Comparison of ENCODE assay signal across 17 cellular contexts in the genomic region with DNA sequence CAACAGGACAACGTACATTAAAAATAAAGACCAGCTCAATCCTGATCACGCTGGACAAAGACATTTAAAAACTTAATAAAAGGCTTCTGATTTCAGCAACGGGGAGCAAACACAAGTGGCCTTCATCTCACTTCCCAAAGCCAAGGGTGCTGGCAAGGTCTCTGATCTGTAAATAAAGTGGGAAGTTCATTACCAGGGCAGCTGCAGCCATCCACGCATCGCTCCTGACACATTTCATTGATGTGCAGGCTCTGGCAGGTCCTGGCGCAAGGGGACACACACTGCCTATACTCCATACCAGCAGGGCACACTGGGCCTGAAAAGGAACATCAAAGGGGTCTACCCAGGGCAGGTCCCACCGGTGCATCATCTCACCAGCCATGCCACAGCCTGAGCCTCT. TPM values are rescaled to one million over a fixed set of nuclear protein-coding genes. Genes with fewer than 3 reads are reported as not detected.
"Had no signal": no experiment of that assay in that cellular context is flagged by ENCODE, and none has a peak within 500 bp of the region (broad histone marks: within the 10 kb centered on the region; RNA-seq: fewer than 3 reads in every experiment).

No MANE protein-coding gene starts in this region.

- H3K4me3 Mint-ChIP-seq: stimulated activated naive CD8-positive, alpha-beta T cell treated with anti-CD3 and anti-CD28 coated beads, Interleukin-15, Interleukin-2, amounts not matched to agents 100 ng/mL and 50 ng/mL, for 24 hours; T-helper 17 cell had no signal

- H3K36me3 ChIP-seq: adrenal gland, colonic mucosa had no signal

- DNase-seq: activated CD4-positive, alpha-beta T cell treated with anti-CD3 and anti-CD28 coated beads, Interleukin-2, amount 50 U/mL, for 1 hour; activated CD4-positive, CD25-positive, alpha-beta regulatory T cell; activated naive CD4-positive, alpha-beta T cell treated with anti-CD3 and anti-CD28 coated beads, Interleukin-2, amount 50 U/mL, for 16 hours; adrenal gland; caudate nucleus; colonic mucosa; mesenchymal stem cell; stimulated activated CD4-positive, alpha-beta T cell treated with anti-CD3 and anti-CD28 coated beads, Interleukin-4, amount 100 ng/mL, for 1 hour; stimulated activated CD8-positive, alpha-beta memory T cell treated with anti-CD3 and anti-CD28 coated beads, Interleukin-4, amount 100 ng/mL, for 48 hours; T-helper 17 cell; testis had no signal

- H3K27ac Mint-ChIP-seq: activated T-helper 2 cell treated with anti-CD3 and anti-CD28 coated beads, Interferon-gamma antibody, Interleukin-2, Interleukin-4, amounts not matched to agents 10 μg/mL and 5 μg/mL and 100 μg/mL, durations not matched to agents 14 hours and 24 hours and 36 hours; stimulated activated naive CD8-positive, alpha-beta T cell treated with anti-CD3 and anti-CD28 coated beads, Interleukin-15, Interleukin-2, amounts not matched to agents 100 ng/mL and 50 ng/mL, for 24 hours had no signal

- H3K79me2 ChIP-seq: hepatocyte had no signal

- H3K9me3 ChIP-seq: adrenal gland, colonic mucosa, testis had no signal

- ATAC-seq: natural killer cell treated with Interleukin-12 subunit alpha and Interleukin-12 subunit beta and Interleukin-15 and Interleukin-18, amount 100 ng/mL, for 72 hours; T-helper 17 cell had no signal

- H3K36me3 Mint-ChIP-seq: natural killer cell treated with Interleukin-12 subunit alpha and Interleukin-12 subunit beta and Interleukin-15 and Interleukin-18, amount 100 ng/mL, for 72 hours had no signal

- H3K4me1 ChIP-seq: colonic mucosa, testis had no signal

- H3K9me3 Mint-ChIP-seq: activated T-helper 2 cell treated with anti-CD3 and anti-CD28 coated beads, Interferon-gamma antibody, Interleukin-2, Interleukin-4, amounts not matched to agents 10 μg/mL and 5 μg/mL and 100 μg/mL, durations not matched to agents 14 hours and 24 hours and 36 hours; natural killer cell treated with Interleukin-12 subunit alpha and Interleukin-12 subunit beta and Interleukin-15 and Interleukin-18, amount 100 ng/mL, for 72 hours; stimulated activated naive CD8-positive, alpha-beta T cell treated with anti-CD3 and anti-CD28 coated beads, Interleukin-15, Interleukin-2, amounts not matched to agents 100 ng/mL and 50 ng/mL, for 24 hours had no signal

- H3K27me3 ChIP-seq: adrenal gland, colonic mucosa, hepatocyte, testis had no signal

- H3K27ac ChIP-seq: colonic mucosa, hepatocyte, testis had no signal

- H3K4me2 ChIP-seq: hepatocyte had no signal

- H2AFZ ChIP-seq: hepatocyte had no signal

- FAIRE-seq: frontal cortex, urothelium cell line had no signal

- H3K4me3 ChIP-seq: adrenal gland, colonic mucosa, hepatocyte, testis had no signal

RNA-seq across cellular contexts. Expression of a gene that starts 51.0 kb away (rescaled TPM):
- total RNA-seq: activated T-helper 2 cell treated with anti-CD3 and anti-CD28 coated beads, Interferon-gamma antibody, Interleukin-2, Interleukin-4, amounts not matched to agents 10 μg/mL and 5 μg/mL and 100 μg/mL, durations not matched to agents 14 hours and 24 hours and 36 hours; natural killer cell treated with Interleukin-12 subunit alpha and Interleukin-12 subunit beta and Interleukin-15 and Interleukin-18, amount 100 ng/mL, for 72 hours had no signal
